ENCODE assay signal across 8 cellular contexts in genomic region chr4:153345011-153345981, GRCh38. TPM values are rescaled to one million over a fixed set of nuclear protein-coding genes. Genes with fewer than 3 reads are reported as not detected.
DNase-seq lines count a peak whose midpoint lies in the region; ATAC-seq and TF ChIP-seq lines count a peak whose summit lies in the region.

No MANE protein-coding gene starts in this region.

- no peaks in the 10 kb centered on the region for H3K36me3 ChIP-seq in esophagus (ENCODE audit: control insufficient read depth in 2 of 2, insufficient read depth in 2 of 2, low read length in 1 of 2)
- peaks cover 0 to 6% (median 1%) of the 10 kb centered on the region in 4 donors for H3K36me3 ChIP-seq in stomach

- H3K4me3 Mint-ChIP-seq in naive thymus-derived CD8-positive, alpha-beta T cell: peak overlapping the region; percentile 87 to 98 (median 94)

- peak; percentile 67 for DNase-seq in AG10803 (ENCODE audit: low read depth)
- peak; percentile 71 for DNase-seq in NCI-H69 (lab: John Stamatoyannopoulos, UW)
- peak; percentile 80 for DNase-seq in activated CD8-positive, alpha-beta memory T cell treated with anti-CD3 and anti-CD28 coated beads for 24 hours
- DNase-seq in naive thymus-derived CD8-positive, alpha-beta T cell: peak; percentile 15 to 67 (median 36)
- DNase-seq in stomach: no peak

- H3K4me1 Mint-ChIP-seq in naive thymus-derived CD8-positive, alpha-beta T cell: peaks cover 3 to 26% (median 7%) of the 10 kb centered on the region in 4 donors

- no peak overlapping the region for H3K27ac ChIP-seq in esophagus (ENCODE audit: low read depth in 2 of 2, low read length in 1 of 2)
- peak overlapping the region in 3 of 5 donors; percentile 52 to 69 (median 64) for H3K27ac ChIP-seq in stomach

- H3K9me3 Mint-ChIP-seq in naive thymus-derived CD8-positive, alpha-beta T cell: no peaks in the 10 kb centered on the region

- TF ChIP-seq CTCF in AG10803 (conservative IDR thresholded peaks at IDR 0.05; ENCODE audit: low read length) (peak; percentile 26), stomach (IDR thresholded peaks at IDR 0.05) (no peak)

- H3K4me3 ChIP-seq in AG10803 (ENCODE audit: low read length): peak overlapping the region; percentile 79
- peak overlapping the region; percentile 86 to 89 for H3K4me3 ChIP-seq in esophagus (ENCODE audit: low read depth in 1 of 2, low read length in 2 of 2)
- H3K4me3 ChIP-seq in stomach: peak overlapping the region; percentile 68 to 95 (median 86)

- H3K27me3 ChIP-seq in esophagus (ENCODE audit: control insufficient read depth in 1 of 2, insufficient read depth in 2 of 2, low read length in 2 of 2) (no peaks in the 10 kb centered on the region), stomach (no peaks in the 10 kb centered on the region)

- intact Hi-C loops in stomach (cut with DNase I; ENCODE audit: low total_unique reads): no loop called here

- no peaks in the 10 kb centered on the region for H3K4me1 ChIP-seq in esophagus (ENCODE audit: control insufficient read depth in 2 of 2, insufficient read depth in 2 of 2, low read length in 1 of 2)
- H3K4me1 ChIP-seq in stomach: peaks cover 0 to 29% (median 20%) of the 10 kb centered on the region in 4 donors

- peak overlapping the region in 8 of 10 donors; percentile 22 to 84 (median 60) for H3K27ac Mint-ChIP-seq in naive thymus-derived CD8-positive, alpha-beta T cell

- H3K9me3 ChIP-seq in esophagus (ENCODE audit: control insufficient read depth in 2 of 2, insufficient read depth in 1 of 2, low read depth in 1 of 2, low read length in 1 of 2) (no peaks in the 10 kb centered on the region), stomach (no peaks in the 10 kb centered on the region)

- WGBS in esophagus, 2 donors: 1% methylated on average over 44 of the region's 44 CpGs
- WGBS in stomach, 5 donors: 1 to 2% (median 1%) methylated on average over 23 to 44 of the region's 44 CpGs

- no peaks in the 10 kb centered on the region for H3K36me3 Mint-ChIP-seq in naive thymus-derived CD8-positive, alpha-beta T cell

- H3K27me3 Mint-ChIP-seq in naive thymus-derived CD8-positive, alpha-beta T cell: peaks cover 0 to 6% (median 2%) of the 10 kb centered on the region in 5 donors

- TF ChIP-seq POLR2A in stomach (IDR thresholded peaks at IDR 0.05): no peak

- TF ChIP-seq EP300 in stomach (IDR thresholded peaks at IDR 0.05): no peak

- POLR2A ChIA-PET in naive thymus-derived CD8-positive, alpha-beta T cell (lab: Charles Lee): interaction anchor here (0.6 to 2.2 kb wide), 5 partner anchors 48 to 190 kb away, joined by 3 to 8 read pairs (median 3); partner anchors contain the start of gene TMEM131L

- peak; percentile 25 for ATAC-seq in GM18873 (IDR thresholded peaks at IDR 0.05; ENCODE audit: low FRiP score, unreplicated experiment)
- peak; percentile 28 for ATAC-seq in HG03159 (IDR thresholded peaks at IDR 0.05; ENCODE audit: unreplicated experiment)
- ATAC-seq in naive thymus-derived CD8-positive, alpha-beta T cell: peak; percentile 56 to 63

RNA-seq across cellular contexts. Expression of gene MND1, which starts 0.8 kb away (rescaled TPM):
- polyA plus RNA-seq in esophagus (1 to 10 TPM; 3.4 to 4.6 TPM), stomach (1 to 10 TPM; 1.1 to 5.9 (median 3.1) TPM)
- total RNA-seq in naive thymus-derived CD8-positive, alpha-beta T cell: not detected
- polyA plus RNA-seq in naive thymus-derived CD8-positive, alpha-beta T cell: not detected
- total RNA-seq in stomach: 1 to 10 TPM in 2 of 5 donors, not detected in 3; 4.4 to 4.5 TPM

Comparison
In these comparisons a context has a peak if more than half of its experiments do, and no peak if none do; other contexts are left out.
1. H3K27ac ChIP-seq: peak in stomach (3 of 5); none in esophagus (0 of 2).
2. Peak in every context shown above with its lines, with median percentiles within 50 percentile points of each other: H3K4me3 ChIP-seq and ATAC-seq.